20 cellular contexts compared by ENCODE assay signal in the genomic region with DNA sequence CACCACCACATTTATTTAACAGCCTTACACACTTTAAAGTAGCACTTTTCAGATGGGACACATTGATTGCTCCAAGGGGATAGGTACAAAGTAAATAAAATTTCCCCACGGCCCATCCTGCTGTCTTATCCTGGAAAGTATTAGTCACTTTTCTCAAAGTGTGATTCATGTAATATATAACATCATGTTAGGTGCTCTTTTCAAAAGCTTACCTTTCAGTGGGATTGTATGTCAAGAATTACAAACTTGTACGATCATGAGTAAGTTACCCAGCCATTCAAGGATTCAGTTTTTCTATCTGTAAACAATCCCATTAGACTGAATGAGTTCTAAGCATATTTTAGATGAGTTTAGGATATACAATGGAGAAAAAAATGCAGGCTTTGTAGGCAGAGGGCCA.
DNase-seq lines count a peak whose midpoint lies in the region; ATAC-seq, FAIRE-seq and TF ChIP-seq lines count a peak whose summit lies in the region.
"Had no signal": no experiment of that assay in that cellular context is flagged by ENCODE, and none has a peak within 500 bp of the region (broad histone marks: within the 10 kb centered on the region; RNA-seq: fewer than 3 reads in every experiment).

No MANE protein-coding gene starts in this region.

- no peaks in the 10 kb centered on the region for H3K36me3 Mint-ChIP-seq in T-helper 17 cell (ENCODE audit: low read depth)
- H3K36me3 Mint-ChIP-seq: CD4-positive, CD25-positive, alpha-beta regulatory T cell had no signal

- TF ChIP-seq CTCF in HCT116 (IDR thresholded peaks at IDR 0.05 in 2 of 3, conservative IDR thresholded peaks at IDR 0.05 in 1 of 3; ENCODE audit: borderline replicate concordance in 1 of 3, insufficient read depth in 1 of 3, low read depth in 2 of 3, low read length in 2 of 3), result no peak
- no peak for TF ChIP-seq CTCF in bronchial epithelial cell (IDR thresholded peaks at IDR 0.05; ENCODE audit: insufficient read depth, low read length, severe bottlenecking)

- H3K27me3 ChIP-seq in HCT116 (ENCODE audit: insufficient read depth, low read length) (no peaks in the 10 kb centered on the region), bronchial epithelial cell (ENCODE audit: control insufficient read depth, insufficient read depth, low read length) (no peaks in the 10 kb centered on the region)
- H3K27me3 ChIP-seq: BLaER1, SJCRH30 had no signal

- ATAC-seq in HCT116, result no peak
- no peak for ATAC-seq in T-helper 17 cell
- ATAC-seq: K562, Panc1, Right ventricle myocardium inferior had no signal

- no peaks in the 10 kb centered on the region for H3K79me2 ChIP-seq in HCT116 (ENCODE audit: insufficient read depth, low read length)

- TF ChIP-seq POLR2A in HCT116 (IDR thresholded peaks at IDR 0.05; ENCODE audit: borderline replicate concordance, extremely low read depth, insufficient read depth, insufficient read length), result no peak

- H3K4me3 ChIP-seq in HCT116 (replicated peaks in 1 of 2; ENCODE audit: low read depth in 1 of 2, low read length in 2 of 2), result no peak overlapping the region
- no peak overlapping the region for H3K4me3 ChIP-seq in bronchial epithelial cell (ENCODE audit: low read depth, low read length)
- H3K4me3 ChIP-seq: BLaER1, K562, SJCRH30 had no signal

- H3K9ac ChIP-seq in HCT116 (ENCODE audit: low read length), result no peak overlapping the region
- H3K9ac ChIP-seq: BLaER1 had no signal

- BruUV-seq in HCT116 (replicated peaks; lab: Mats Ljungman, UMichigan), result no TSS peak

- no peak overlapping the region for H3K27ac ChIP-seq in HCT116 (ENCODE audit: low read depth, low read length)
- H3K27ac ChIP-seq: BLaER1, SJCRH30 had no signal

- peak overlapping the region; percentile 28; the same call in 1 of the 2 replicates for H3K4me2 ChIP-seq in HCT116 (ENCODE audit: low read length)
- H3K4me2 ChIP-seq: BLaER1 had no signal

- peak overlapping the region; percentile 86 for H2AFZ ChIP-seq in HCT116 (ENCODE audit: low read depth, low read length, poor library complexity, severe bottlenecking)

- no peaks in the 10 kb centered on the region for H3K9me2 ChIP-seq in HCT116 (ENCODE audit: insufficient read depth)

- RAD21 ChIA-PET in HCT116 (lab: Charles Lee; ENCODE audit: low non-redundant PET in 1 of 2, low total read pairs in 2 of 2, uncharacterized antibody in 2 of 2, unreplicated experiment in 2 of 2), result no interaction called here

- no peaks in the 10 kb centered on the region for H3K4me1 Mint-ChIP-seq in T-helper 17 cell
- H3K4me1 Mint-ChIP-seq: CD4-positive, CD25-positive, alpha-beta regulatory T cell had no signal

- no peaks in the 10 kb centered on the region for H3K27me3 Mint-ChIP-seq in T-helper 17 cell
- H3K27me3 Mint-ChIP-seq: CD4-positive, CD25-positive, alpha-beta regulatory T cell had no signal

- POLR2A ChIA-PET in HCT116 (lab: Charles Lee), result no interaction called here

- FAIRE-seq in RCC 7860 (lab: Jason Lieb, UNC) (no peak), bronchial epithelial cell (lab: Jason Lieb, UNC) (no peak)
- FAIRE-seq: D721Med, GM19239, H54, HTR-8/SVneo, K562 had no signal

- H3K36me3 ChIP-seq in HCT116 (ENCODE audit: control insufficient read depth in 1 of 2, insufficient read depth in 2 of 2, low read length in 2 of 2) (no peaks in the 10 kb centered on the region), bronchial epithelial cell (ENCODE audit: control insufficient read depth, insufficient read depth, low read length) (no peaks in the 10 kb centered on the region)
- H3K36me3 ChIP-seq: BLaER1, SJCRH30 had no signal

- no peak for TF ChIP-seq RAD21 in HCT116 (IDR thresholded peaks at IDR 0.05; ENCODE audit: low read depth)

- H3K9me3 ChIP-seq in HCT116 (ENCODE audit: control insufficient read depth in 1 of 2, insufficient read depth in 1 of 2, low read depth in 1 of 2, low read length in 2 of 2) (no peaks in the 10 kb centered on the region), T-helper 17 cell (ENCODE audit: control insufficient read depth, low read length, poor library complexity, severe bottlenecking) (no peaks in the 10 kb centered on the region)
- H3K9me3 ChIP-seq: BLaER1, SJCRH30 had no signal

- no peak overlapping the region for H3K27ac Mint-ChIP-seq in T-helper 17 cell
- H3K27ac Mint-ChIP-seq: CD4-positive, CD25-positive, alpha-beta regulatory T cell had no signal

- intact Hi-C loops in HCT116 (cut with micrococcal nuclease), result no loop called here

- H4K20me1 ChIP-seq in HCT116 (ENCODE audit: insufficient read depth), result no peaks in the 10 kb centered on the region
- H4K20me1 ChIP-seq: BLaER1 had no signal

- no peak overlapping the region for H3K4me3 Mint-ChIP-seq in T-helper 17 cell
- H3K4me3 Mint-ChIP-seq: CD4-positive, CD25-positive, alpha-beta regulatory T cell had no signal

- CTCF ChIA-PET in HCT116 (lab: Charles Lee), result no interaction called here

- peak; percentile 16 for DNase-seq in HCT116 (ENCODE audit: low read depth, low spot score)
- peak; percentile 12 for DNase-seq in RCC 7860 (ENCODE audit: low spot score)
- DNase-seq in bronchial epithelial cell (ENCODE audit: low read depth), result peak; percentile 95
- DNase-seq in kidney tubule cell (ENCODE audit: low spot score), result peak; percentile 50
- DNase-seq in T-helper 17 cell, result no peak
- no peak for DNase-seq in effector CD8-positive, alpha-beta T cell (lab: John Stamatoyannopoulos, UW)
- DNase-seq in NCI-H2227 treated with DMSO at 0.1 percent for 48 hours (lab: John Stamatoyannopoulos, UW), result no peak
- DNase-seq: CD4-positive, CD25-positive, alpha-beta regulatory T cell; Kasumi-1; NCI-H2029; NCI-H526 treated with DMSO at 0.1 percent for 48 hours; SJCRH30 had no signal

- H3K4me1 ChIP-seq in HCT116 (ENCODE audit: control insufficient read depth in 1 of 2, insufficient read depth in 2 of 2, low read length in 2 of 2), result peaks cover 0 to 7% of the 10 kb centered on the region in 2 experiments; a peak in 2 of 4 replicates
- H3K4me1 ChIP-seq: BLaER1, SJCRH30 had no signal

TF ChIP-seq in HCT116, 20 proteins besides CTCF, POLR2A, EP300 and RAD21:
- TF ChIP-seq EZH2phosphoT487 (IDR thresholded peaks at IDR 0.05; ENCODE audit: borderline replicate concordance) (no peak), JUND (IDR thresholded peaks at IDR 0.05) (peak; percentile 32; the same call in 1 of the 2 replicates), FOSL1 (IDR thresholded peaks at IDR 0.05; ENCODE audit: low read depth) (peak; percentile 41; the same call in 1 of the 2 replicates)

Comparison
In these comparisons a context has a peak if more than half of its experiments do, and no peak if none do; other contexts are left out.
1. DNase-seq: peak in HCT116 (single experiment), RCC 7860 (single experiment), bronchial epithelial cell (single experiment) and kidney tubule cell (single experiment); none in T-helper 17 cell (0 of 3), effector CD8-positive, alpha-beta T cell (single experiment) and NCI-H2227 treated with DMSO at 0.1 percent for 48 hours (single experiment).